22 cellular contexts compared by ENCODE assay signal in genomic region chr7:137925754-137926153, GRCh38.
DNase-seq lines count a peak whose midpoint lies in the region; TF ChIP-seq lines count a peak whose summit lies in the region.
"Had no signal": no experiment of that assay in that cellular context is flagged by ENCODE, and none has a peak within 500 bp of the region (broad histone marks: within the 10 kb centered on the region; RNA-seq: fewer than 3 reads in every experiment).

No MANE protein-coding gene starts in this region.

- H3K4me3 ChIP-seq in right atrium auricular region, result no peak overlapping the region
- H3K4me3 ChIP-seq: A549, BLaER1, GM12878, K562 had no signal

- DNase-seq in right atrium auricular region (ENCODE audit: low spot score) (no peak), cardiac septum (ENCODE audit: low spot score) (no peak), NCI-H2227 treated with DMSO at 0.1 percent for 48 hours (lab: John Stamatoyannopoulos, UW) (peak; percentile 16), glutamatergic neuron (no peak), germinal center (ENCODE audit: low spot score) (no peak), erythroblast (lab: John Stamatoyannopoulos, UW) (no peak), MCF 10A (ENCODE audit: unreplicated experiment) (no peak)
- DNase-seq: Calu3; CD4-positive, alpha-beta memory T cell; GF-D8; H9; NCI-H1105; NCI-H2081; NCI-H2171 treated with DMSO at 0.1 percent for 48 hours; NCI-H510A; NCI-H82; OCI-M1; SHP77 treated with DMSO at 0.1 percent for 48 hours had no signal

- H3K4me3 Mint-ChIP-seq in glutamatergic neuron (ENCODE audit: unreplicated experiment), result no peak overlapping the region
- no peak overlapping the region for H3K4me3 Mint-ChIP-seq in MCF 10A (ENCODE audit: unreplicated experiment)
- H3K4me3 Mint-ChIP-seq: CD4-positive, alpha-beta memory T cell; H9 had no signal

- POLR2A ChIA-PET in MCF 10A (lab: Yijun Ruan, JAX), result interaction anchor here (1.1 kb wide), 1 partner anchor 10 kb away, joined by 3 read pairs; no protein-coding TSS in a partner anchor

- TF ChIP-seq CTCF in right atrium auricular region (IDR thresholded peaks at IDR 0.05) (no peak), glutamatergic neuron (IDR thresholded peaks at IDR 0.05; ENCODE audit: partially characterized antibody, unreplicated experiment) (no peak), MCF 10A (IDR thresholded peaks at IDR 0.05; ENCODE audit: unreplicated experiment) (no peak)

- no peaks in the 10 kb centered on the region for H3K9me3 ChIP-seq in right atrium auricular region
- H3K9me3 ChIP-seq: A549 had no signal

- peaks cover 6% of the 10 kb centered on the region for H3K27me3 Mint-ChIP-seq in glutamatergic neuron (ENCODE audit: unreplicated experiment)
- H3K27me3 Mint-ChIP-seq in MCF 10A (ENCODE audit: insufficient read depth, unreplicated experiment), result no peaks in the 10 kb centered on the region
- H3K27me3 Mint-ChIP-seq: CD4-positive, alpha-beta memory T cell had no signal

- H3K9me3 Mint-ChIP-seq in glutamatergic neuron (ENCODE audit: unreplicated experiment), result peaks cover 6% of the 10 kb centered on the region
- H3K9me3 Mint-ChIP-seq in MCF 10A (ENCODE audit: unreplicated experiment), result no peaks in the 10 kb centered on the region
- H3K9me3 Mint-ChIP-seq: CD4-positive, alpha-beta memory T cell had no signal

- H3K36me3 Mint-ChIP-seq in glutamatergic neuron (ENCODE audit: unreplicated experiment), result peaks cover 5% of the 10 kb centered on the region
- H3K36me3 Mint-ChIP-seq in MCF 10A (ENCODE audit: insufficient read depth, unreplicated experiment), result peaks cover 27% of the 10 kb centered on the region

- intact Hi-C loops in cardiac septum (cut with DNase I), result no loop called here
- intact Hi-C loops in MCF 10A (cut with micrococcal nuclease), result no loop called here

- CTCF ChIA-PET in MCF 10A (lab: Yijun Ruan, JAX), result interaction anchor here (0.6 kb wide), 1 partner anchor 924 kb away, joined by 3 read pairs; no protein-coding TSS in a partner anchor

- peak overlapping the region; percentile 40 to 59 for H3K27ac ChIP-seq in right atrium auricular region
- H3K27ac ChIP-seq: BLaER1 had no signal

- H3K4me1 ChIP-seq in right atrium auricular region, result peaks cover 0 to 32% of the 10 kb centered on the region in 2 donors

- peaks cover 9% of the 10 kb centered on the region for H3K36me3 ChIP-seq in right atrium auricular region

- H3K4me1 Mint-ChIP-seq in glutamatergic neuron (ENCODE audit: low read depth, unreplicated experiment), result peaks cover 8% of the 10 kb centered on the region
- H3K4me1 Mint-ChIP-seq in MCF 10A (ENCODE audit: insufficient read depth, unreplicated experiment), result peaks cover 25% of the 10 kb centered on the region

- BruUV-seq in MCF 10A (replicated peaks; lab: Mats Ljungman, UMichigan), result no TSS peak

- H3K27ac Mint-ChIP-seq in glutamatergic neuron (ENCODE audit: unreplicated experiment), result peak overlapping the region; percentile 50
- H3K27ac Mint-ChIP-seq in MCF 10A (ENCODE audit: low read depth, unreplicated experiment), result no peak overlapping the region

- TF ChIP-seq POLR2A in erythroblast (IDR thresholded peaks at IDR 0.05; ENCODE audit: low read length), result no peak

- no peaks in the 10 kb centered on the region for H3K27me3 ChIP-seq in right atrium auricular region
- H3K27me3 ChIP-seq: BLaER1 had no signal
